In genomic region chr17:58231644-58232043, GRCh38 we compare ENCODE assay signal across 2 cellular contexts.
TF ChIP-seq lines count a peak whose summit lies in the region.

No MANE protein-coding gene starts in this region.

TF ChIP-seq in SK-N-SH, 30 proteins besides CTCF, POLR2A, EP300 and RAD21 (continued from another document):
- TF ChIP-seq ZBTB33 (IDR thresholded peaks at IDR 0.05; ENCODE audit: borderline replicate concordance, low read depth) (no peak), IRF3 (IDR thresholded peaks at IDR 0.05; ENCODE audit: low read depth, low read length) (no peak), RXRA (IDR thresholded peaks at IDR 0.05; ENCODE audit: borderline replicate concordance, low read depth) (no peak), SMC3 (IDR thresholded peaks at IDR 0.05; ENCODE audit: low read depth, low read length) (no peak), YY1 (IDR thresholded peaks at IDR 0.05; ENCODE audit: low read depth) (no peak), TAF1 (IDR thresholded peaks at IDR 0.05; ENCODE audit: borderline replicate concordance, low read depth, low read length) (no peak), TCF12 (IDR thresholded peaks at IDR 0.05) (no peak), CHD2 (IDR thresholded peaks at IDR 0.05; ENCODE audit: low read length, partially characterized antibody) (no peak), FOXJ3 (CRISPR knock-in tag; IDR thresholded peaks at IDR 0.05) (no peak), SIN3A (IDR thresholded peaks at IDR 0.05; ENCODE audit: borderline replicate concordance, low read depth, low read length) (no peak), ELF1 (IDR thresholded peaks at IDR 0.05) (no peak), TEAD4 (IDR thresholded peaks at IDR 0.05; ENCODE audit: borderline replicate concordance, insufficient read depth) (no peak), RCOR1 (IDR thresholded peaks at IDR 0.05; ENCODE audit: low read length) (no peak), USF2 (IDR thresholded peaks at IDR 0.05; ENCODE audit: borderline replicate concordance, low read depth, low read length) (no peak), NRF1 (IDR thresholded peaks at IDR 0.05; ENCODE audit: low read depth, low read length) (no peak), MAX (IDR thresholded peaks at IDR 0.05; ENCODE audit: low read depth) (no peak)

TF ChIP-seq in SK-N-SH treated with all-trans-retinoic acid at 6 μM for 48 hours, 23 proteins besides CTCF, POLR2A, EP300 and RAD21 (continued from another document):
- TF ChIP-seq ZNF565 (CRISPR knock-in tag; conservative IDR thresholded peaks at IDR 0.05; ENCODE audit: low read depth) = no peak
- no peak for TF ChIP-seq ZFP3 (CRISPR knock-in tag; IDR thresholded peaks at IDR 0.05)
